Comparison of ENCODE assay signal across 8 cellular contexts in genomic region chr14:52791204-52792096, GRCh38. TPM values are rescaled to one million over a fixed set of nuclear protein-coding genes. Genes with fewer than 3 reads are reported as not detected.
DNase-seq lines count a peak whose midpoint lies in the region; ATAC-seq, FAIRE-seq and TF ChIP-seq lines count a peak whose summit lies in the region.

Gene GNPNAT1, minus strand, starts transcription at chr14:52791607. Its CDS starts 6,957 bp downstream, at chr14:52784650.

- H3K36me3 ChIP-seq in keratinocyte (ENCODE audit: control insufficient read depth in 2 of 2, extremely low read depth in 1 of 2, insufficient read depth in 2 of 2, low read length in 2 of 2) = no peaks in the 10 kb centered on the region

- H4K20me1 ChIP-seq in keratinocyte (ENCODE audit: control insufficient read depth, extremely low read depth, insufficient read depth, low read length) = no peaks in the 10 kb centered on the region

- peak within 1 kb of the TSS; percentile 80 for H3K9ac ChIP-seq in keratinocyte (ENCODE audit: control insufficient read depth, extremely low read depth, insufficient read depth, low read length)

- H3K9me3 ChIP-seq in keratinocyte (ENCODE audit: control insufficient read depth, low read depth, low read length) = no peaks in the 10 kb centered on the region

- H3K9me1 ChIP-seq in keratinocyte (ENCODE audit: control insufficient read depth, extremely low read depth, insufficient read depth, low read length) = no peaks in the 10 kb centered on the region

- DNase-seq in AG09319 (ENCODE audit: extremely low read depth, low read depth) (peak; percentile 78), NCI-H510A (lab: John Stamatoyannopoulos, UW) (peak; percentile 69), cerebellar nuclear complex (lab: John Stamatoyannopoulos, UW) (peak; percentile 40 to 51), keratinocyte (ENCODE audit: low read depth, low spot score) (peak; percentile 38)
- DNase-seq in activated CD4-positive, alpha-beta T cell treated with anti-CD3 and anti-CD28 coated beads for 1 hour = peak; percentile 84
- DNase-seq in stimulated activated CD4-positive, alpha-beta T cell treated with anti-CD3 and anti-CD28 coated beads, Interleukin-12 subunit alpha, Interleukin-12 subunit beta, amount 100 ng/mL, for 48 hours (ENCODE audit: low read depth in 2 of 3, low spot score in 1 of 3) = peak; percentile 62 to 75 (median 70)

- FAIRE-seq in keratinocyte (lab: Jason Lieb, UNC) = no peak

- peak within 1 kb of the TSS; percentile 86 for H3K27ac ChIP-seq in keratinocyte (ENCODE audit: control insufficient read depth, insufficient read depth, low read length)

- no peak for TF ChIP-seq CTCF in AG09319 (IDR thresholded peaks at IDR 0.05; ENCODE audit: low read depth, low read length)
- no peak for TF ChIP-seq CTCF in keratinocyte (optimal IDR thresholded peaks at IDR 0.05 in 1 of 3, IDR thresholded peaks at IDR 0.05 in 1 of 3, conservative IDR thresholded peaks at IDR 0.05 in 1 of 3; ENCODE audit: extremely low read depth in 1 of 3, insufficient read depth in 2 of 3, low read length in 3 of 3)

- H3K27me3 ChIP-seq in keratinocyte (ENCODE audit: control insufficient read depth, extremely low read depth, insufficient read depth, low read length) = no peaks in the 10 kb centered on the region

- dilution Hi-C loops in keratinocyte (cut with MboI; ENCODE audit: extremely low pct_ligation_motif_present, low sequenced_read_pairs) = no loop called here

- peaks cover 40% of the 10 kb centered on the region for H3K79me2 ChIP-seq in keratinocyte (ENCODE audit: control insufficient read depth, insufficient read depth, low read length)

- peak within 1 kb of the TSS; percentile 98 for H3K4me2 ChIP-seq in keratinocyte (ENCODE audit: control insufficient read depth, extremely low read depth, insufficient read depth, low read depth, low read length)

- peaks cover 19% of the 10 kb centered on the region for H3K4me1 ChIP-seq in keratinocyte (ENCODE audit: control insufficient read depth, extremely low read depth, insufficient read depth, low read length)

- ATAC-seq in GM19043 (IDR thresholded peaks at IDR 0.05; ENCODE audit: low read depth, unreplicated experiment) (peak; percentile 86), HG03378 (IDR thresholded peaks at IDR 0.05; ENCODE audit: unreplicated experiment) (peak; percentile 74)

- H3K4me3 ChIP-seq in keratinocyte (ENCODE audit: control insufficient read depth in 2 of 3, extremely low read depth in 1 of 3, insufficient read depth in 2 of 3, low read depth in 1 of 3, low read length in 3 of 3) = peak within 1 kb of the TSS; percentile 51 to 94 (median 85)

- peak within 1 kb of the TSS; percentile 98 for H2AFZ ChIP-seq in keratinocyte (ENCODE audit: control insufficient read depth, low read length)

RNA-seq across cellular contexts. Expression of gene GNPNAT1, which starts in this region (rescaled TPM):
- polyA plus RNA-seq in keratinocyte = 22.2 to 45.5 TPM (median 29.6 TPM) in 3 replicates
- polyA plus RNA-seq in keratinocyte (2011; ENCODE audit: low read depth) = 140 TPM
- 23.9 and 37.6 TPM in 2 replicates for polyA plus RNA-seq in keratinocyte (2011; cell fraction: cytosol; rRNA removed)
- polyA plus RNA-seq in keratinocyte (2011; cell fraction: nucleus; rRNA removed) = 15.7 and 35.0 TPM in 2 replicates
- 15.2 and 33.3 TPM in 2 replicates for polyA plus RNA-seq in keratinocyte (2012; ENCODE audit: low replicate concordance)
- polyA minus RNA-seq in keratinocyte = 13.1 to 19.0 TPM (median 18.3 TPM) in 3 replicates
- polyA minus RNA-seq in keratinocyte (2011; cell fraction: cytosol; rRNA and poly(A)+ RNA removed) = 26.1 TPM
- 5.7 and 10.2 TPM in 2 replicates for polyA minus RNA-seq in keratinocyte (2011; cell fraction: nucleus; rRNA and poly(A)+ RNA removed)

Comparison
In these comparisons a context has a peak if more than half of its experiments do, and no peak if none do; other contexts are left out.
1. Peak in every context shown above with its lines: DNase-seq, ATAC-seq, H3K4me3 ChIP-seq and H3K27ac ChIP-seq.